ENCODE assay signal across 15 cellular contexts in genomic region chr6:66421570-66421969, GRCh38.
DNase-seq lines count a peak whose midpoint lies in the region; ATAC-seq and TF ChIP-seq lines count a peak whose summit lies in the region.
"Had no signal": no experiment of that assay in that cellular context is flagged by ENCODE, and none has a peak within 500 bp of the region (broad histone marks: within the 10 kb centered on the region; RNA-seq: fewer than 3 reads in every experiment).

No MANE protein-coding gene starts in this region.

- H3K27ac ChIP-seq in SK-N-SH (ENCODE audit: low read depth in 2 of 2, low read length in 1 of 2) (no peak overlapping the region), OCI-LY7 (ENCODE audit: low read depth, low read length, poor library complexity, severe bottlenecking) (no peak overlapping the region), endodermal cell (ENCODE audit: low read depth, low read length) (no peak overlapping the region), smooth muscle cell (ENCODE audit: low read depth) (no peak overlapping the region), tibial nerve (no peak overlapping the region), heart right ventricle (no peak overlapping the region)
- H3K27ac ChIP-seq: prostate gland had no signal

- TF ChIP-seq EP300 in SK-N-SH (IDR thresholded peaks at IDR 0.05; ENCODE audit: borderline replicate concordance in 1 of 2, low read depth in 1 of 2, low read length in 1 of 2), result no peak
- TF ChIP-seq EP300 in tibial nerve (IDR thresholded peaks at IDR 0.05), result no peak

- BruUV-seq in OCI-LY7 (replicated peaks; lab: Mats Ljungman, UMichigan), result no TSS peak

- peak; percentile 29 for TF ChIP-seq CTCF in SK-N-SH (IDR thresholded peaks at IDR 0.05)
- TF ChIP-seq CTCF in OCI-LY7 (conservative IDR thresholded peaks at IDR 0.05; ENCODE audit: low read length), result peak; percentile 33; the same call in 1 of the 2 replicates
- peak; percentile 73 for TF ChIP-seq CTCF in endodermal cell (conservative IDR thresholded peaks at IDR 0.05)
- TF ChIP-seq CTCF in smooth muscle cell (IDR thresholded peaks at IDR 0.05; ENCODE audit: borderline replicate concordance, insufficient read depth, poor library complexity, severe bottlenecking), result peak; percentile 35
- TF ChIP-seq CTCF in tibial nerve (IDR thresholded peaks at IDR 0.05), result no peak
- no peak for TF ChIP-seq CTCF in heart right ventricle (IDR thresholded peaks at IDR 0.05)

- H3K4me1 ChIP-seq in SK-N-SH (ENCODE audit: control insufficient read depth in 1 of 2, insufficient read depth in 2 of 2, low read depth in 1 of 2, low read length in 1 of 2) (no peaks in the 10 kb centered on the region), OCI-LY7 (ENCODE audit: insufficient read depth, low read length, poor library complexity, severe bottlenecking) (no peaks in the 10 kb centered on the region), endodermal cell (ENCODE audit: control insufficient read depth, insufficient read depth, low read length) (no peaks in the 10 kb centered on the region), smooth muscle cell (ENCODE audit: low read depth) (no peaks in the 10 kb centered on the region), tibial nerve (no peaks in the 10 kb centered on the region), heart right ventricle (no peaks in the 10 kb centered on the region)
- H3K4me1 ChIP-seq: prostate gland had no signal

- H3K9ac ChIP-seq in SK-N-SH (no peak overlapping the region), endodermal cell (ENCODE audit: extremely low read depth, low read length, poor library complexity, severe bottlenecking) (no peak overlapping the region), smooth muscle cell (ENCODE audit: low read depth) (no peak overlapping the region)

- no peaks in the 10 kb centered on the region for H3K9me3 ChIP-seq in SK-N-SH
- H3K9me3 ChIP-seq in OCI-LY7 (ENCODE audit: low read length), result no peaks in the 10 kb centered on the region
- H3K9me3 ChIP-seq in endodermal cell (ENCODE audit: control insufficient read depth, low read length), result no peaks in the 10 kb centered on the region
- H3K9me3 ChIP-seq in smooth muscle cell (replicated peaks; ENCODE audit: low read depth), result peaks cover under 1% of the 10 kb centered on the region
- peaks cover 0 to 6% (median 0%) of the 10 kb centered on the region in 4 donors for H3K9me3 ChIP-seq in tibial nerve
- peaks cover 0 to 20% (median 4%) of the 10 kb centered on the region in 11 donors for H3K9me3 ChIP-seq in heart right ventricle
- H3K9me3 ChIP-seq: prostate gland had no signal

- H3K27me3 ChIP-seq in SK-N-SH (ENCODE audit: insufficient read depth), result no peaks in the 10 kb centered on the region
- no peaks in the 10 kb centered on the region for H3K27me3 ChIP-seq in endodermal cell (ENCODE audit: control insufficient read depth, insufficient read depth, low read length, poor library complexity, severe bottlenecking)
- no peaks in the 10 kb centered on the region for H3K27me3 ChIP-seq in smooth muscle cell (ENCODE audit: low read depth)
- H3K27me3 ChIP-seq in tibial nerve, result no peaks in the 10 kb centered on the region
- no peaks in the 10 kb centered on the region for H3K27me3 ChIP-seq in heart right ventricle

- DNase-seq in SK-N-SH (no peak), OCI-LY7 (ENCODE audit: low spot score) (no peak), endodermal cell (peak; percentile 66), smooth muscle cell (lab: John Stamatoyannopoulos, UW; ENCODE audit: unreplicated experiment) (no peak), tibial nerve (ENCODE audit: low spot score in 2 of 2) (no peak), heart right ventricle (no peak)
- DNase-seq in activated T-helper 1 cell treated with anti-CD3 and anti-CD28 coated beads, Interleukin-12 subunit alpha, Interleukin-12 subunit beta, Interleukin-2, Interleukin-4 antibody, amounts not matched to agents 30 ng/mL and 10 ng/mL and 1 ng/mL, durations not matched to agents 14 hours and 24 hours and 36 hours (ENCODE audit: low spot score), result no peak
- DNase-seq: activated T-cell treated with anti-CD3 and anti-CD28 coated beads, Interleukin-2, amount 50 U/mL, for 1 hour; Kasumi-1; midbrain; NCI-H2227 treated with DMSO at 0.1 percent for 48 hours; SHP77 treated with DMSO at 0.1 percent for 48 hours; stimulated activated naive B cell treated with anti-CD40 and anti-IgM and Interleukin-4, amounts not matched to agents 10 μg/mL and 1 μg/mL and 100 μg/mL, for 72 hours had no signal

- no peaks in the 10 kb centered on the region for H3K36me3 Mint-ChIP-seq in endodermal cell (ENCODE audit: low read depth)
- no peaks in the 10 kb centered on the region for H3K36me3 Mint-ChIP-seq in activated T-helper 1 cell treated with anti-CD3 and anti-CD28 coated beads, Interleukin-12 subunit alpha, Interleukin-12 subunit beta, Interleukin-2, Interleukin-4 antibody, amounts not matched to agents 30 ng/mL and 10 ng/mL and 1 ng/mL, durations not matched to agents 14 hours and 24 hours and 36 hours (ENCODE audit: low read depth)
- H3K36me3 Mint-ChIP-seq: stimulated activated naive B cell treated with anti-CD40 and anti-IgM and Interleukin-4, amounts not matched to agents 10 μg/mL and 1 μg/mL and 100 μg/mL, for 72 hours had no signal

- intact Hi-C loops in OCI-LY7 (cut with micrococcal nuclease; ENCODE audit: unreplicated experiment) (no loop called here), heart right ventricle (cut with DNase I) (no loop called here)
- intact Hi-C loops in activated T-helper 1 cell treated with anti-CD3 and anti-CD28 coated beads, Interleukin-12 subunit alpha, Interleukin-12 subunit beta, Interleukin-2, Interleukin-4 antibody, amounts not matched to agents 30 ng/mL and 10 ng/mL and 1 ng/mL, durations not matched to agents 14 hours and 24 hours and 36 hours (cut with micrococcal nuclease), result no loop called here

- peaks cover 11% of the 10 kb centered on the region for H3K9me3 Mint-ChIP-seq in endodermal cell
- H3K9me3 Mint-ChIP-seq in activated T-helper 1 cell treated with anti-CD3 and anti-CD28 coated beads, Interleukin-12 subunit alpha, Interleukin-12 subunit beta, Interleukin-2, Interleukin-4 antibody, amounts not matched to agents 30 ng/mL and 10 ng/mL and 1 ng/mL, durations not matched to agents 14 hours and 24 hours and 36 hours, result peaks cover 20% of the 10 kb centered on the region

- H3K4me2 ChIP-seq in SK-N-SH (no peak overlapping the region), OCI-LY7 (ENCODE audit: low read length) (no peak overlapping the region), smooth muscle cell (no peak overlapping the region)

- no peak for TF ChIP-seq POLR2A in tibial nerve (IDR thresholded peaks at IDR 0.05)

- POLR2A ChIA-PET in SK-N-SH (lab: Yijun Ruan, JAX), result no interaction called here
- POLR2A ChIA-PET in OCI-LY7 (lab: Charles Lee), result interaction anchor here (0.6 kb wide), 1 partner anchor 205 kb away, joined by 3 read pairs; no protein-coding TSS in a partner anchor

- no peaks in the 10 kb centered on the region for H4K20me1 ChIP-seq in SK-N-SH (ENCODE audit: insufficient read depth)
- H4K20me1 ChIP-seq in OCI-LY7 (ENCODE audit: insufficient read depth, low read length), result no peaks in the 10 kb centered on the region
- no peaks in the 10 kb centered on the region for H4K20me1 ChIP-seq in smooth muscle cell (ENCODE audit: low read depth)

- H2AFZ ChIP-seq in SK-N-SH (ENCODE audit: low read depth), result no peak overlapping the region
- no peak overlapping the region for H2AFZ ChIP-seq in OCI-LY7 (ENCODE audit: low read length)
- H2AFZ ChIP-seq in smooth muscle cell (ENCODE audit: low read depth), result no peak overlapping the region

- no peaks in the 10 kb centered on the region for H3K27me3 Mint-ChIP-seq in endodermal cell (ENCODE audit: insufficient read depth)
- H3K27me3 Mint-ChIP-seq in activated T-helper 1 cell treated with anti-CD3 and anti-CD28 coated beads, Interleukin-12 subunit alpha, Interleukin-12 subunit beta, Interleukin-2, Interleukin-4 antibody, amounts not matched to agents 30 ng/mL and 10 ng/mL and 1 ng/mL, durations not matched to agents 14 hours and 24 hours and 36 hours (ENCODE audit: insufficient read depth), result no peaks in the 10 kb centered on the region
- H3K27me3 Mint-ChIP-seq: stimulated activated naive B cell treated with anti-CD40 and anti-IgM and Interleukin-4, amounts not matched to agents 10 μg/mL and 1 μg/mL and 100 μg/mL, for 72 hours had no signal

- peaks cover 2% of the 10 kb centered on the region for H3K4me1 Mint-ChIP-seq in endodermal cell
- H3K4me1 Mint-ChIP-seq in activated T-helper 1 cell treated with anti-CD3 and anti-CD28 coated beads, Interleukin-12 subunit alpha, Interleukin-12 subunit beta, Interleukin-2, Interleukin-4 antibody, amounts not matched to agents 30 ng/mL and 10 ng/mL and 1 ng/mL, durations not matched to agents 14 hours and 24 hours and 36 hours (ENCODE audit: low read depth), result no peaks in the 10 kb centered on the region
- H3K4me1 Mint-ChIP-seq: stimulated activated naive B cell treated with anti-CD40 and anti-IgM and Interleukin-4, amounts not matched to agents 10 μg/mL and 1 μg/mL and 100 μg/mL, for 72 hours had no signal

- H3K4me3 Mint-ChIP-seq in endodermal cell, result no peak overlapping the region
- H3K4me3 Mint-ChIP-seq in activated T-helper 1 cell treated with anti-CD3 and anti-CD28 coated beads, Interleukin-12 subunit alpha, Interleukin-12 subunit beta, Interleukin-2, Interleukin-4 antibody, amounts not matched to agents 30 ng/mL and 10 ng/mL and 1 ng/mL, durations not matched to agents 14 hours and 24 hours and 36 hours, result no peak overlapping the region
- H3K4me3 Mint-ChIP-seq: stimulated activated naive B cell treated with anti-CD40 and anti-IgM and Interleukin-4, amounts not matched to agents 10 μg/mL and 1 μg/mL and 100 μg/mL, for 72 hours had no signal

- CTCF ChIA-PET in SK-N-SH (lab: Yijun Ruan, JAX), result no interaction called here
- CTCF ChIA-PET in OCI-LY7 (lab: Charles Lee; ENCODE audit: unreplicated experiment), result no interaction called here

- H3K36me3 ChIP-seq in SK-N-SH (replicated peaks in 1 of 2; ENCODE audit: control insufficient read depth in 1 of 2, insufficient read depth in 2 of 2, low read length in 1 of 2) (no peaks in the 10 kb centered on the region), OCI-LY7 (ENCODE audit: insufficient read depth, low read length) (no peaks in the 10 kb centered on the region), endodermal cell (ENCODE audit: control insufficient read depth, insufficient read depth, low read length) (no peaks in the 10 kb centered on the region), smooth muscle cell (ENCODE audit: low read depth) (no peaks in the 10 kb centered on the region), tibial nerve (no peaks in the 10 kb centered on the region), heart right ventricle (no peaks in the 10 kb centered on the region)
- H3K36me3 ChIP-seq: prostate gland had no signal

- H3K4me3 ChIP-seq in SK-N-SH (ENCODE audit: low read depth in 2 of 2, low read length in 1 of 2) (no peak overlapping the region), OCI-LY7 (ENCODE audit: low read depth, low read length, poor library complexity, severe bottlenecking) (no peak overlapping the region), endodermal cell (ENCODE audit: low read length) (no peak overlapping the region), smooth muscle cell (no peak overlapping the region), tibial nerve (no peak overlapping the region), heart right ventricle (no peak overlapping the region)
- H3K4me3 ChIP-seq: prostate gland had no signal

- no peak for TF ChIP-seq RAD21 in SK-N-SH (IDR thresholded peaks at IDR 0.05; ENCODE audit: low read length)

- no peaks in the 10 kb centered on the region for H3F3A ChIP-seq in SK-N-SH (replicated peaks; ENCODE audit: insufficient read depth)
- no peaks in the 10 kb centered on the region for H3F3A ChIP-seq in smooth muscle cell (ENCODE audit: low read depth)

- whole genome bisulfite sequencing in SK-N-SH (ENCODE audit: low lambda C conversion rate), result 51% methylated on average over 3 of the region's 3 CpGs
- WGBS in endodermal cell (ENCODE audit: insufficient coverage in 1 of 2, insufficient read length in 1 of 2), 2 experiments, result 64 to 70% methylated on average over 2 to 3 of the region's 3 CpGs
- 42% methylated on average over 3 of the region's 3 CpGs for WGBS in smooth muscle cell (ENCODE audit: low lambda C conversion rate)
- WGBS in tibial nerve, 2 donors, result 30 to 34% methylated on average over 3 of the region's 3 CpGs
- 47 to 57% methylated on average over 3 of the region's 3 CpGs for WGBS in heart right ventricle, 2 donors

- H3K9me2 ChIP-seq in SK-N-SH, result no peaks in the 10 kb centered on the region
- no peaks in the 10 kb centered on the region for H3K9me2 ChIP-seq in OCI-LY7 (ENCODE audit: insufficient read depth, low read length)

- H3K27ac Mint-ChIP-seq in endodermal cell, result no peak overlapping the region
- no peak overlapping the region for H3K27ac Mint-ChIP-seq in activated T-helper 1 cell treated with anti-CD3 and anti-CD28 coated beads, Interleukin-12 subunit alpha, Interleukin-12 subunit beta, Interleukin-2, Interleukin-4 antibody, amounts not matched to agents 30 ng/mL and 10 ng/mL and 1 ng/mL, durations not matched to agents 14 hours and 24 hours and 36 hours
- H3K27ac Mint-ChIP-seq: stimulated activated naive B cell treated with anti-CD40 and anti-IgM and Interleukin-4, amounts not matched to agents 10 μg/mL and 1 μg/mL and 100 μg/mL, for 72 hours had no signal

- no peak for ATAC-seq in SK-N-SH treated with all-trans-retinoic acid at 6 μM for 48 hours
- ATAC-seq in heart right ventricle, result no peak
- ATAC-seq: stimulated activated naive B cell treated with anti-CD40 and anti-IgM and Interleukin-4, amounts not matched to agents 10 μg/mL and 1 μg/mL and 100 μg/mL, for 72 hours had no signal

- no peaks in the 10 kb centered on the region for H3K79me2 ChIP-seq in SK-N-SH (ENCODE audit: insufficient read depth)
- no peaks in the 10 kb centered on the region for H3K79me2 ChIP-seq in OCI-LY7 (ENCODE audit: insufficient read depth, low read depth, low read length)
- H3K79me2 ChIP-seq in smooth muscle cell (ENCODE audit: low read depth), result no peaks in the 10 kb centered on the region

Comparison
In these comparisons a context has a peak if more than half of its experiments do, and no peak if none do; other contexts are left out.
1. CTCF ChIP-seq: peak in SK-N-SH (single experiment), OCI-LY7 (single experiment), endodermal cell (single experiment) and smooth muscle cell (single experiment); none in tibial nerve (0 of 5) and heart right ventricle (0 of 9).